Comparison of ENCODE assay signal across 28 cellular contexts in genomic region chr20:22216984-22217383, GRCh38.
"Had no signal": no experiment of that assay in that cellular context is flagged by ENCODE, and none has a peak within 500 bp of the region (broad histone marks: within the 10 kb centered on the region; RNA-seq: fewer than 3 reads in every experiment).

No MANE protein-coding gene starts in this region.

- H3K36me3 Mint-ChIP-seq: naive thymus-derived CD8-positive, alpha-beta T cell; natural killer cell treated with Interleukin-12 subunit alpha and Interleukin-12 subunit beta and Interleukin-15 and Interleukin-18, amount 100 ng/mL, for 72 hours; stimulated activated effector memory CD8-positive, alpha-beta T cell treated with anti-CD3 and anti-CD28 coated beads, Interleukin-12 subunit alpha, Interleukin-12 subunit beta, amount 100 ng/mL, for 72 hours; stimulated activated naive B cell treated with anti-CD40 and anti-IgM and Interleukin-4, amounts not matched to agents 10 μg/mL and 1 μg/mL and 100 μg/mL, for 72 hours; type B pancreatic cell had no signal

- H3K27ac ChIP-seq: neutrophil, pancreas, prostate gland, right lobe of liver, sigmoid colon, stomach, suprapubic skin, testis, tibial artery, transverse colon, upper lobe of right lung, uterus had no signal

- H3K27ac Mint-ChIP-seq: natural killer cell treated with Interleukin-12 subunit alpha and Interleukin-12 subunit beta and Interleukin-15 and Interleukin-18, amount 100 ng/mL, for 72 hours; nephron progenitor cell; stimulated activated effector memory CD8-positive, alpha-beta T cell treated with anti-CD3 and anti-CD28 coated beads, Interleukin-12 subunit alpha, Interleukin-12 subunit beta, amount 100 ng/mL, for 72 hours; stimulated activated naive B cell treated with anti-CD40 and anti-IgM and Interleukin-4, amounts not matched to agents 10 μg/mL and 1 μg/mL and 100 μg/mL, for 72 hours; stimulated activated naive CD8-positive, alpha-beta T cell treated with anti-CD3 and anti-CD28 coated beads, Interleukin-15, Interleukin-2, amounts not matched to agents 100 ng/mL and 50 ng/mL, for 24 hours; type B pancreatic cell had no signal

- H3K27me3 ChIP-seq: neutrophil, suprapubic skin, testis, upper lobe of right lung, uterus had no signal

- ATAC-seq: naive thymus-derived CD8-positive, alpha-beta T cell; natural killer cell treated with Interleukin-12 subunit alpha and Interleukin-12 subunit beta and Interleukin-15 and Interleukin-18, amount 100 ng/mL, for 72 hours; pancreas; right lobe of liver; stimulated activated effector memory CD8-positive, alpha-beta T cell treated with anti-CD3 and anti-CD28 coated beads, Interleukin-12 subunit alpha, Interleukin-12 subunit beta, amount 100 ng/mL, for 72 hours; stimulated activated naive B cell treated with anti-CD40 and anti-IgM and Interleukin-4, amounts not matched to agents 10 μg/mL and 1 μg/mL and 100 μg/mL, for 72 hours; upper lobe of right lung had no signal

- H3K27me3 Mint-ChIP-seq: natural killer cell treated with Interleukin-12 subunit alpha and Interleukin-12 subunit beta and Interleukin-15 and Interleukin-18, amount 100 ng/mL, for 72 hours; stimulated activated naive CD8-positive, alpha-beta T cell treated with anti-CD3 and anti-CD28 coated beads, Interleukin-15, Interleukin-2, amounts not matched to agents 100 ng/mL and 50 ng/mL, for 24 hours had no signal

- DNase-seq: naive thymus-derived CD8-positive, alpha-beta T cell; nephron progenitor cell; nucleus accumbens; pancreas; right cardiac atrium; right lobe of liver; sigmoid colon; small intestine; stimulated activated CD4-positive, alpha-beta T cell treated with anti-CD3 and anti-CD28 coated beads, Interleukin-15, amount 100 ng/mL, for 24 hours; stimulated activated CD4-positive, alpha-beta T cell treated with anti-CD3 and anti-CD28 coated beads, Interleukin-2, amount 100 ng/mL, for 24 hours; stimulated activated CD4-positive, alpha-beta T cell treated with anti-CD3 and anti-CD28 coated beads, Interleukin-2, amount 100 ng/mL, for 48 hours; stimulated activated CD4-positive, alpha-beta T cell treated with anti-CD3 and anti-CD28 coated beads, Interleukin-4, amount 100 ng/mL, for 24 hours; stimulated activated naive B cell treated with anti-CD40 and anti-IgM and Interleukin-4, amounts not matched to agents 10 μg/mL and 1 μg/mL and 100 μg/mL, for 72 hours; stimulated activated naive CD4-positive, alpha-beta T cell treated with Interleukin-2 at 50 U/mL for 16 hours; stomach; testis; tibial artery; transverse colon; upper lobe of right lung; uterus had no signal

- H3K4me1 ChIP-seq: pancreas, prostate gland, right lobe of liver, sigmoid colon, stomach, testis, tibial artery, transverse colon, upper lobe of right lung, uterus had no signal

- H3K4me3 ChIP-seq: pancreas, prostate gland, right lobe of liver, sigmoid colon, stomach, suprapubic skin, testis, tibial artery, transverse colon, upper lobe of right lung, uterus had no signal

- H3K4me3 Mint-ChIP-seq: naive thymus-derived CD8-positive, alpha-beta T cell; natural killer cell treated with Interleukin-12 subunit alpha and Interleukin-12 subunit beta and Interleukin-15 and Interleukin-18, amount 100 ng/mL, for 72 hours; nephron progenitor cell; neural crest cell; stimulated activated effector memory CD8-positive, alpha-beta T cell treated with anti-CD3 and anti-CD28 coated beads, Interleukin-12 subunit alpha, Interleukin-12 subunit beta, amount 100 ng/mL, for 72 hours; stimulated activated naive B cell treated with anti-CD40 and anti-IgM and Interleukin-4, amounts not matched to agents 10 μg/mL and 1 μg/mL and 100 μg/mL, for 72 hours; stimulated activated naive CD8-positive, alpha-beta T cell treated with anti-CD3 and anti-CD28 coated beads, Interleukin-15, Interleukin-2, amounts not matched to agents 100 ng/mL and 50 ng/mL, for 24 hours; type B pancreatic cell had no signal

- H3K9me3 Mint-ChIP-seq: nephron progenitor cell; neural crest cell; stimulated activated naive B cell treated with anti-CD40 and anti-IgM and Interleukin-4, amounts not matched to agents 10 μg/mL and 1 μg/mL and 100 μg/mL, for 72 hours; stimulated activated naive CD8-positive, alpha-beta T cell treated with anti-CD3 and anti-CD28 coated beads, Interleukin-15, Interleukin-2, amounts not matched to agents 100 ng/mL and 50 ng/mL, for 24 hours; type B pancreatic cell had no signal

- H3K4me1 Mint-ChIP-seq: naive thymus-derived CD8-positive, alpha-beta T cell; neural crest cell; stimulated activated effector memory CD8-positive, alpha-beta T cell treated with anti-CD3 and anti-CD28 coated beads, Interleukin-12 subunit alpha, Interleukin-12 subunit beta, amount 100 ng/mL, for 72 hours; stimulated activated naive B cell treated with anti-CD40 and anti-IgM and Interleukin-4, amounts not matched to agents 10 μg/mL and 1 μg/mL and 100 μg/mL, for 72 hours had no signal

- H3K36me3 ChIP-seq: neutrophil, pancreas, prostate gland, right lobe of liver, sigmoid colon, stomach, suprapubic skin, tibial artery, transverse colon, upper lobe of right lung, uterus had no signal
